In genomic region chr19:1521636-1522035, GRCh38 we compare ENCODE assay signal across 1 cellular context.
TF ChIP-seq lines count a peak whose summit lies in the region.

No MANE protein-coding gene starts in this region.

TF ChIP-seq in IMR-90, 13 proteins besides CTCF, POLR2A, EP300 and RAD21:
- no peak for TF ChIP-seq MAZ (IDR thresholded peaks at IDR 0.05; ENCODE audit: borderline replicate concordance, low read depth, low read length)
- TF ChIP-seq MAFK (IDR thresholded peaks at IDR 0.05; ENCODE audit: low read depth, low read length), result no peak
- TF ChIP-seq, protein P1, sequence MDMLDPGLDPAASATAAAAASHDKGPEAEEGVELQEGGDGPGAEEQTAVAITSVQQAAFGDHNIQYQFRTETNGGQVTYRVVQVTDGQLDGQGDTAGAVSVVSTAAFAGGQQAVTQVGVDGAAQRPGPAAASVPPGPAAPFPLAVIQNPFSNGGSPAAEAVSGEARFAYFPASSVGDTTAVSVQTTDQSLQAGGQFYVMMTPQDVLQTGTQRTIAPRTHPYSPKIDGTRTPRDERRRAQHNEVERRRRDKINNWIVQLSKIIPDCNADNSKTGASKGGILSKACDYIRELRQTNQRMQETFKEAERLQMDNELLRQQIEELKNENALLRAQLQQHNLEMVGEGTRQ (IDR thresholded peaks at IDR 0.05; ENCODE audit: low read depth, low read length), result no peak
- no peak for TF ChIP-seq RCOR1 (IDR thresholded peaks at IDR 0.05; ENCODE audit: insufficient replicate concordance, low read length)
- no peak for TF ChIP-seq RFX5 (IDR thresholded peaks at IDR 0.05; ENCODE audit: low read depth, low read length)
- TF ChIP-seq CEBPB (IDR thresholded peaks at IDR 0.05; ENCODE audit: low read depth, low read length), result no peak
- TF ChIP-seq, protein P2, sequence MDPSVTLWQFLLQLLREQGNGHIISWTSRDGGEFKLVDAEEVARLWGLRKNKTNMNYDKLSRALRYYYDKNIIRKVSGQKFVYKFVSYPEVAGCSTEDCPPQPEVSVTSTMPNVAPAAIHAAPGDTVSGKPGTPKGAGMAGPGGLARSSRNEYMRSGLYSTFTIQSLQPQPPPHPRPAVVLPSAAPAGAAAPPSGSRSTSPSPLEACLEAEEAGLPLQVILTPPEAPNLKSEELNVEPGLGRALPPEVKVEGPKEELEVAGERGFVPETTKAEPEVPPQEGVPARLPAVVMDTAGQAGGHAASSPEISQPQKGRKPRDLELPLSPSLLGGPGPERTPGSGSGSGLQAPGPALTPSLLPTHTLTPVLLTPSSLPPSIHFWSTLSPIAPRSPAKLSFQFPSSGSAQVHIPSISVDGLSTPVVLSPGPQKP (IDR thresholded peaks at IDR 0.05; ENCODE audit: borderline replicate concordance, low read depth, low read length), result no peak
- no peak for TF ChIP-seq FOS (IDR thresholded peaks at IDR 0.05; ENCODE audit: low read depth, low read length)
- TF ChIP-seq SMC3 (IDR thresholded peaks at IDR 0.05; ENCODE audit: low read depth, low read length), result no peak
- no peak for TF ChIP-seq CHD1 (IDR thresholded peaks at IDR 0.05; ENCODE audit: low read depth, low read length)
- no peak for TF ChIP-seq NFE2L2 (IDR thresholded peaks at IDR 0.05; ENCODE audit: low read depth, low read length)
- no peak for TF ChIP-seq BHLHE40 (IDR thresholded peaks at IDR 0.05; ENCODE audit: low read depth, low read length)
- no peak for TF ChIP-seq MXI1 (IDR thresholded peaks at IDR 0.05; ENCODE audit: borderline replicate concordance, low read depth, low read length)
